1 cellular context compared by ENCODE assay signal in the genomic region with DNA sequence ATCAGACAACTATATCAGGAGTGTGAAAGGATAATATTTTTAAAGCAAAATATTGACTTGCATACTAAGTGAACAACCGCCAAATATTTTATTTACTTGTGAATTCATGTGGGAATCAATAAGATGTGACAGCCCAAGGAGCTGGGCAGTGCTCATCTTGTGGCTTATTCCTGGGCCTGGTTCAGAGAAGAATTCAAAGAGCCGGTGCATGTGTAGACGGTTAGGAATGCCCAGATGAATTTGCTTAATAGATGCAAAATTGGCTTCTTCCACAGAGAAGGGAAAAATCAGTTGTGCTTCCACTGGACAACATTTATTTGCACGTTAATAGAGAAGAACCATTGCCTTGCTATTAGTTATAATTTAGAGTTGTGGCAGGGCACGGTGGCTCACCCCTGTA.
TF ChIP-seq lines count a peak whose summit lies in the region.

No MANE protein-coding gene starts in this region.

TF ChIP-seq in SK-N-SH, 30 proteins besides CTCF, POLR2A, EP300 and RAD21 (continued from another document):
- TF ChIP-seq, protein P1, sequence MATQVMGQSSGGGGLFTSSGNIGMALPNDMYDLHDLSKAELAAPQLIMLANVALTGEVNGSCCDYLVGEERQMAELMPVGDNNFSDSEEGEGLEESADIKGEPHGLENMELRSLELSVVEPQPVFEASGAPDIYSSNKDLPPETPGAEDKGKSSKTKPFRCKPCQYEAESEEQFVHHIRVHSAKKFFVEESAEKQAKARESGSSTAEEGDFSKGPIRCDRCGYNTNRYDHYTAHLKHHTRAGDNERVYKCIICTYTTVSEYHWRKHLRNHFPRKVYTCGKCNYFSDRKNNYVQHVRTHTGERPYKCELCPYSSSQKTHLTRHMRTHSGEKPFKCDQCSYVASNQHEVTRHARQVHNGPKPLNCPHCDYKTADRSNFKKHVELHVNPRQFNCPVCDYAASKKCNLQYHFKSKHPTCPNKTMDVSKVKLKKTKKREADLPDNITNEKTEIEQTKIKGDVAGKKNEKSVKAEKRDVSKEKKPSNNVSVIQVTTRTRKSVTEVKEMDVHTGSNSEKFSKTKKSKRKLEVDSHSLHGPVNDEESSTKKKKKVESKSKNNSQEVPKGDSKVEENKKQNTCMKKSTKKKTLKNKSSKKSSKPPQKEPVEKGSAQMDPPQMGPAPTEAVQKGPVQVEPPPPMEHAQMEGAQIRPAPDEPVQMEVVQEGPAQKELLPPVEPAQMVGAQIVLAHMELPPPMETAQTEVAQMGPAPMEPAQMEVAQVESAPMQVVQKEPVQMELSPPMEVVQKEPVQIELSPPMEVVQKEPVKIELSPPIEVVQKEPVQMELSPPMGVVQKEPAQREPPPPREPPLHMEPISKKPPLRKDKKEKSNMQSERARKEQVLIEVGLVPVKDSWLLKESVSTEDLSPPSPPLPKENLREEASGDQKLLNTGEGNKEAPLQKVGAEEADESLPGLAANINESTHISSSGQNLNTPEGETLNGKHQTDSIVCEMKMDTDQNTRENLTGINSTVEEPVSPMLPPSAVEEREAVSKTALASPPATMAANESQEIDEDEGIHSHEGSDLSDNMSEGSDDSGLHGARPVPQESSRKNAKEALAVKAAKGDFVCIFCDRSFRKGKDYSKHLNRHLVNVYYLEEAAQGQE (IDR thresholded peaks at IDR 0.05; ENCODE audit: low read depth, low read length) = no peak
